Comparison of ENCODE assay signal across 18 cellular contexts in genomic region chr4:4726051-4726450, GRCh38.
DNase-seq lines count a peak whose midpoint lies in the region; ATAC-seq and TF ChIP-seq lines count a peak whose summit lies in the region.
"Had no signal": no experiment of that assay in that cellular context is flagged by ENCODE, and none has a peak within 500 bp of the region (broad histone marks: within the 10 kb centered on the region; RNA-seq: fewer than 3 reads in every experiment).

No MANE protein-coding gene starts in this region.

- WGBS in heart left ventricle, 4 donors = 58 to 86% (median 82%) methylated on average over 2 of the region's 2 CpGs

- H3K27me3 ChIP-seq in A673 (replicated peaks; ENCODE audit: insufficient read depth, low read depth, low read length, poor library complexity) (no peaks in the 10 kb centered on the region), OCI-LY1 (ENCODE audit: insufficient read depth, low read length) (no peaks in the 10 kb centered on the region), heart left ventricle (no peaks in the 10 kb centered on the region)
- H3K27me3 ChIP-seq: BLaER1, SJSA1, transverse colon had no signal

- CTCF ChIA-PET in A673 (lab: Charles Lee) = no interaction called here

- no peak for TF ChIP-seq POLR2A in heart left ventricle (IDR thresholded peaks at IDR 0.05)

- no peaks in the 10 kb centered on the region for H3K9me2 ChIP-seq in OCI-LY1 (ENCODE audit: low read depth, low read length)

- H2AFZ ChIP-seq in OCI-LY1 (ENCODE audit: low read length) = no peak overlapping the region

- no peak overlapping the region for H3K9ac ChIP-seq in OCI-LY1 (ENCODE audit: low read length)
- H3K9ac ChIP-seq: BLaER1 had no signal

- POLR2A ChIA-PET in A673 (lab: Charles Lee; ENCODE audit: low non-redundant PET) = no interaction called here

- intact Hi-C loops in A673 (cut with micrococcal nuclease; ENCODE audit: unreplicated experiment) = no loop called here
- intact Hi-C loops in heart left ventricle (cut with DNase I) = no loop called here

- ATAC-seq in heart left ventricle (no peak), HG02981 (IDR thresholded peaks at IDR 0.05; ENCODE audit: unreplicated experiment) (no peak)
- ATAC-seq: activated CD4-positive, CD25-positive, alpha-beta regulatory T cell treated with anti-CD3 and anti-CD28 coated beads, Interleukin-2, amount 50 U/mL, for 24 hours; activated T-cell treated with anti-CD3 and anti-CD28 coated beads, Interleukin-2, amount 50 U/mL, for 72 hours; naive thymus-derived CD8-positive, alpha-beta T cell had no signal

- H3K4me3 ChIP-seq in A673 (ENCODE audit: low read depth, low read length, poor library complexity, severe bottlenecking) = no peak overlapping the region
- no peak overlapping the region for H3K4me3 ChIP-seq in OCI-LY1 (ENCODE audit: low read depth, low read length, poor library complexity, severe bottlenecking)
- no peak overlapping the region for H3K4me3 ChIP-seq in epithelial cell of esophagus (ENCODE audit: low read length)
- H3K4me3 ChIP-seq in heart left ventricle = no peak overlapping the region
- H3K4me3 ChIP-seq: BLaER1, SJSA1, skin epidermis, transverse colon had no signal

- H3K27ac ChIP-seq in A673 (ENCODE audit: low read depth, low read length, poor library complexity, severe bottlenecking) (no peak overlapping the region), OCI-LY1 (ENCODE audit: low read depth, low read length, poor library complexity, severe bottlenecking) (no peak overlapping the region), heart left ventricle (no peak overlapping the region)
- H3K27ac ChIP-seq: BLaER1, SJSA1, skin epidermis, transverse colon had no signal

- no peak for DNase-seq in A673 (ENCODE audit: low spot score)
- no peak for DNase-seq in epithelial cell of esophagus (ENCODE audit: low read depth)
- DNase-seq in NCI-H1694 (lab: John Stamatoyannopoulos, UW) = no peak
- DNase-seq in HPDE6-E6E7 (ENCODE audit: extremely low spot score) = no peak
- DNase-seq in heart left ventricle = no peak
- DNase-seq: activated T-cell treated with anti-CD3 and anti-CD28 coated beads, Interleukin-2, amount 50 U/mL, for 72 hours; kidney glomerular epithelial cell; naive thymus-derived CD8-positive, alpha-beta T cell; NCI-H1048; NCI-H524; transverse colon had no signal

- H3K9me3 ChIP-seq in A673 (ENCODE audit: low read depth, low read length, poor library complexity, severe bottlenecking) (peaks cover 12% of the 10 kb centered on the region), OCI-LY1 (ENCODE audit: low read length) (no peaks in the 10 kb centered on the region), heart left ventricle (peaks cover 0 to 27% (median 13%) of the 10 kb centered on the region in 12 donors)
- H3K9me3 ChIP-seq: SJSA1 had no signal

- no peak overlapping the region for H3K4me2 ChIP-seq in OCI-LY1 (ENCODE audit: low read length)
- H3K4me2 ChIP-seq: BLaER1 had no signal

- no peaks in the 10 kb centered on the region for H3F3A ChIP-seq in OCI-LY1 (ENCODE audit: insufficient read depth, low read length)

- H3K79me2 ChIP-seq in OCI-LY1 (ENCODE audit: insufficient read depth, low read length) = no peaks in the 10 kb centered on the region

- TF ChIP-seq CTCF in A673 (conservative IDR thresholded peaks at IDR 0.05; ENCODE audit: low read depth, low read length) = 0 out of 2 replicates have a peak, but pooled peaks have one; percentile 37
- peak; percentile 52; the same call in 2 of the 3 replicates for TF ChIP-seq CTCF in GM12872 (IDR thresholded peaks at IDR 0.05; ENCODE audit: insufficient read depth, low read depth, low read length)
- peak; percentile 11; the same call in 1 of the 2 replicates for TF ChIP-seq CTCF in OCI-LY1 (IDR thresholded peaks at IDR 0.05; ENCODE audit: low read length)
- peak; percentile 34 for TF ChIP-seq CTCF in epithelial cell of esophagus (IDR thresholded peaks at IDR 0.05; ENCODE audit: insufficient read depth, low read depth, low read length, missing control alignments)
- no peak for TF ChIP-seq CTCF in heart left ventricle (IDR thresholded peaks at IDR 0.05)

- no peaks in the 10 kb centered on the region for H3K4me1 ChIP-seq in A673 (ENCODE audit: insufficient read depth, low read length, poor library complexity, severe bottlenecking)
- H3K4me1 ChIP-seq in OCI-LY1 (ENCODE audit: insufficient read depth, low read length, severe bottlenecking) = no peaks in the 10 kb centered on the region
- no peaks in the 10 kb centered on the region for H3K4me1 ChIP-seq in heart left ventricle
- H3K4me1 ChIP-seq: BLaER1, SJSA1, transverse colon had no signal

- no TSS peak for BruUV-seq in A673 (replicated peaks; lab: Mats Ljungman, UMichigan)

- H4K20me1 ChIP-seq in OCI-LY1 (ENCODE audit: insufficient read depth, low read length) = no peaks in the 10 kb centered on the region
- H4K20me1 ChIP-seq: BLaER1 had no signal

- H3K36me3 ChIP-seq in A673 (ENCODE audit: insufficient read depth, low read length, poor library complexity, severe bottlenecking) = no peaks in the 10 kb centered on the region
- H3K36me3 ChIP-seq in OCI-LY1 (ENCODE audit: insufficient read depth, low read length) = no peaks in the 10 kb centered on the region; the same call in 1 of the 2 replicates
- no peaks in the 10 kb centered on the region for H3K36me3 ChIP-seq in heart left ventricle
- H3K36me3 ChIP-seq: SJSA1, transverse colon had no signal

Comparison
In these comparisons a context has a peak if more than half of its experiments do, and no peak if none do; other contexts are left out.
1. CTCF ChIP-seq: peak in A673 (single experiment), GM12872 (single experiment), OCI-LY1 (single experiment) and epithelial cell of esophagus (single experiment); none in heart left ventricle (0 of 12).